ENCODE assay signal across 1 cellular context in genomic region chr11:7575841-7576451, GRCh38.
TF ChIP-seq lines count a peak whose summit lies in the region.

No MANE protein-coding gene starts in this region.

TF ChIP-seq in HepG2, 621 proteins besides CTCF, POLR2A, EP300 and RAD21 (continued from another document and continues in another):
- TF ChIP-seq, protein P1, sequence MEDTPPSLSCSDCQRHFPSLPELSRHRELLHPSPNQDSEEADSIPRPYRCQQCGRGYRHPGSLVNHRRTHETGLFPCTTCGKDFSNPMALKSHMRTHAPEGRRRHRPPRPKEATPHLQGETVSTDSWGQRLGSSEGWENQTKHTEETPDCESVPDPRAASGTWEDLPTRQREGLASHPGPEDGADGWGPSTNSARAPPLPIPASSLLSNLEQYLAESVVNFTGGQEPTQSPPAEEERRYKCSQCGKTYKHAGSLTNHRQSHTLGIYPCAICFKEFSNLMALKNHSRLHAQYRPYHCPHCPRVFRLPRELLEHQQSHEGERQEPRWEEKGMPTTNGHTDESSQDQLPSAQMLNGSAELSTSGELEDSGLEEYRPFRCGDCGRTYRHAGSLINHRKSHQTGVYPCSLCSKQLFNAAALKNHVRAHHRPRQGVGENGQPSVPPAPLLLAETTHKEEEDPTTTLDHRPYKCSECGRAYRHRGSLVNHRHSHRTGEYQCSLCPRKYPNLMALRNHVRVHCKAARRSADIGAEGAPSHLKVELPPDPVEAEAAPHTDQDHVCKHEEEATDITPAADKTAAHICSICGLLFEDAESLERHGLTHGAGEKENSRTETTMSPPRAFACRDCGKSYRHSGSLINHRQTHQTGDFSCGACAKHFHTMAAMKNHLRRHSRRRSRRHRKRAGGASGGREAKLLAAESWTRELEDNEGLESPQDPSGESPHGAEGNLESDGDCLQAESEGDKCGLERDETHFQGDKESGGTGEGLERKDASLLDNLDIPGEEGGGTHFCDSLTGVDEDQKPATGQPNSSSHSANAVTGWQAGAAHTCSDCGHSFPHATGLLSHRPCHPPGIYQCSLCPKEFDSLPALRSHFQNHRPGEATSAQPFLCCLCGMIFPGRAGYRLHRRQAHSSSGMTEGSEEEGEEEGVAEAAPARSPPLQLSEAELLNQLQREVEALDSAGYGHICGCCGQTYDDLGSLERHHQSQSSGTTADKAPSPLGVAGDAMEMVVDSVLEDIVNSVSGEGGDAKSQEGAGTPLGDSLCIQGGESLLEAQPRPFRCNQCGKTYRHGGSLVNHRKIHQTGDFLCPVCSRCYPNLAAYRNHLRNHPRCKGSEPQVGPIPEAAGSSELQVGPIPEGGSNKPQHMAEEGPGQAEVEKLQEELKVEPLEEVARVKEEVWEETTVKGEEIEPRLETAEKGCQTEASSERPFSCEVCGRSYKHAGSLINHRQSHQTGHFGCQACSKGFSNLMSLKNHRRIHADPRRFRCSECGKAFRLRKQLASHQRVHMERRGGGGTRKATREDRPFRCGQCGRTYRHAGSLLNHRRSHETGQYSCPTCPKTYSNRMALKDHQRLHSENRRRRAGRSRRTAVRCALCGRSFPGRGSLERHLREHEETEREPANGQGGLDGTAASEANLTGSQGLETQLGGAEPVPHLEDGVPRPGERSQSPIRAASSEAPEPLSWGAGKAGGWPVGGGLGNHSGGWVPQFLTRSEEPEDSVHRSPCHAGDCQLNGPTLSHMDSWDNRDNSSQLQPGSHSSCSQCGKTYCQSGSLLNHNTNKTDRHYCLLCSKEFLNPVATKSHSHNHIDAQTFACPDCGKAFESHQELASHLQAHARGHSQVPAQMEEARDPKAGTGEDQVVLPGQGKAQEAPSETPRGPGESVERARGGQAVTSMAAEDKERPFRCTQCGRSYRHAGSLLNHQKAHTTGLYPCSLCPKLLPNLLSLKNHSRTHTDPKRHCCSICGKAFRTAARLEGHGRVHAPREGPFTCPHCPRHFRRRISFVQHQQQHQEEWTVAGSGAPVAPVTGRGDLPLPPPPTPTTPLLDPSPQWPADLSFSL (CRISPR knock-in tag; IDR thresholded peaks at IDR 0.05), result no peak
- TF ChIP-seq, protein P2, sequence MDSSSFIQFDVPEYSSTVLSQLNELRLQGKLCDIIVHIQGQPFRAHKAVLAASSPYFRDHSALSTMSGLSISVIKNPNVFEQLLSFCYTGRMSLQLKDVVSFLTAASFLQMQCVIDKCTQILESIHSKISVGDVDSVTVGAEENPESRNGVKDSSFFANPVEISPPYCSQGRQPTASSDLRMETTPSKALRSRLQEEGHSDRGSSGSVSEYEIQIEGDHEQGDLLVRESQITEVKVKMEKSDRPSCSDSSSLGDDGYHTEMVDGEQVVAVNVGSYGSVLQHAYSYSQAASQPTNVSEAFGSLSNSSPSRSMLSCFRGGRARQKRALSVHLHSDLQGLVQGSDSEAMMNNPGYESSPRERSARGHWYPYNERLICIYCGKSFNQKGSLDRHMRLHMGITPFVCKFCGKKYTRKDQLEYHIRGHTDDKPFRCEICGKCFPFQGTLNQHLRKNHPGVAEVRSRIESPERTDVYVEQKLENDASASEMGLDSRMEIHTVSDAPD (CRISPR knock-in tag; IDR thresholded peaks at IDR 0.05), result no peak
- TF ChIP-seq ETV5 (CRISPR knock-in tag; IDR thresholded peaks at IDR 0.05; ENCODE audit: borderline replicate concordance), result no peak
- TF ChIP-seq IKZF5 (CRISPR knock-in tag; IDR thresholded peaks at IDR 0.05), result no peak
- TF ChIP-seq PCBP1 (IDR thresholded peaks at IDR 0.05; ENCODE audit: borderline replicate concordance, low read depth, low read length), result no peak
- no peak for TF ChIP-seq KIAA2018 (CRISPR knock-in tag; IDR thresholded peaks at IDR 0.05; ENCODE audit: borderline replicate concordance)
- no peak for TF ChIP-seq ZNF543 (CRISPR knock-in tag; IDR thresholded peaks at IDR 0.05)
- no peak for TF ChIP-seq ZNF468 (CRISPR knock-in tag; IDR thresholded peaks at IDR 0.05)
- TF ChIP-seq RARA (CRISPR knock-in tag; IDR thresholded peaks at IDR 0.05), result no peak
- TF ChIP-seq BCL3 (CRISPR knock-in tag; IDR thresholded peaks at IDR 0.05), result peak; percentile 58; the same call in 1 of the 2 replicates
- TF ChIP-seq FOXK1 (CRISPR knock-in tag; IDR thresholded peaks at IDR 0.05; ENCODE audit: borderline replicate concordance, low read depth), result no peak
- no peak for TF ChIP-seq ARNT (IDR thresholded peaks at IDR 0.05)
- TF ChIP-seq, protein P3, sequence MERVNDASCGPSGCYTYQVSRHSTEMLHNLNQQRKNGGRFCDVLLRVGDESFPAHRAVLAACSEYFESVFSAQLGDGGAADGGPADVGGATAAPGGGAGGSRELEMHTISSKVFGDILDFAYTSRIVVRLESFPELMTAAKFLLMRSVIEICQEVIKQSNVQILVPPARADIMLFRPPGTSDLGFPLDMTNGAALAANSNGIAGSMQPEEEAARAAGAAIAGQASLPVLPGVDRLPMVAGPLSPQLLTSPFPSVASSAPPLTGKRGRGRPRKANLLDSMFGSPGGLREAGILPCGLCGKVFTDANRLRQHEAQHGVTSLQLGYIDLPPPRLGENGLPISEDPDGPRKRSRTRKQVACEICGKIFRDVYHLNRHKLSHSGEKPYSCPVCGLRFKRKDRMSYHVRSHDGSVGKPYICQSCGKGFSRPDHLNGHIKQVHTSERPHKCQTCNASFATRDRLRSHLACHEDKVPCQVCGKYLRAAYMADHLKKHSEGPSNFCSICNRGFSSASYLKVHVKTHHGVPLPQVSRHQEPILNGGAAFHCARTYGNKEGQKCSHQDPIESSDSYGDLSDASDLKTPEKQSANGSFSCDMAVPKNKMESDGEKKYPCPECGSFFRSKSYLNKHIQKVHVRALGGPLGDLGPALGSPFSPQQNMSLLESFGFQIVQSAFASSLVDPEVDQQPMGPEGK (CRISPR knock-in tag; IDR thresholded peaks at IDR 0.05), result peak; percentile 10; the same call in 1 of the 2 replicates
- no peak for TF ChIP-seq ZNF850 (CRISPR knock-in tag; conservative IDR thresholded peaks at IDR 0.05)
- TF ChIP-seq, protein P4, sequence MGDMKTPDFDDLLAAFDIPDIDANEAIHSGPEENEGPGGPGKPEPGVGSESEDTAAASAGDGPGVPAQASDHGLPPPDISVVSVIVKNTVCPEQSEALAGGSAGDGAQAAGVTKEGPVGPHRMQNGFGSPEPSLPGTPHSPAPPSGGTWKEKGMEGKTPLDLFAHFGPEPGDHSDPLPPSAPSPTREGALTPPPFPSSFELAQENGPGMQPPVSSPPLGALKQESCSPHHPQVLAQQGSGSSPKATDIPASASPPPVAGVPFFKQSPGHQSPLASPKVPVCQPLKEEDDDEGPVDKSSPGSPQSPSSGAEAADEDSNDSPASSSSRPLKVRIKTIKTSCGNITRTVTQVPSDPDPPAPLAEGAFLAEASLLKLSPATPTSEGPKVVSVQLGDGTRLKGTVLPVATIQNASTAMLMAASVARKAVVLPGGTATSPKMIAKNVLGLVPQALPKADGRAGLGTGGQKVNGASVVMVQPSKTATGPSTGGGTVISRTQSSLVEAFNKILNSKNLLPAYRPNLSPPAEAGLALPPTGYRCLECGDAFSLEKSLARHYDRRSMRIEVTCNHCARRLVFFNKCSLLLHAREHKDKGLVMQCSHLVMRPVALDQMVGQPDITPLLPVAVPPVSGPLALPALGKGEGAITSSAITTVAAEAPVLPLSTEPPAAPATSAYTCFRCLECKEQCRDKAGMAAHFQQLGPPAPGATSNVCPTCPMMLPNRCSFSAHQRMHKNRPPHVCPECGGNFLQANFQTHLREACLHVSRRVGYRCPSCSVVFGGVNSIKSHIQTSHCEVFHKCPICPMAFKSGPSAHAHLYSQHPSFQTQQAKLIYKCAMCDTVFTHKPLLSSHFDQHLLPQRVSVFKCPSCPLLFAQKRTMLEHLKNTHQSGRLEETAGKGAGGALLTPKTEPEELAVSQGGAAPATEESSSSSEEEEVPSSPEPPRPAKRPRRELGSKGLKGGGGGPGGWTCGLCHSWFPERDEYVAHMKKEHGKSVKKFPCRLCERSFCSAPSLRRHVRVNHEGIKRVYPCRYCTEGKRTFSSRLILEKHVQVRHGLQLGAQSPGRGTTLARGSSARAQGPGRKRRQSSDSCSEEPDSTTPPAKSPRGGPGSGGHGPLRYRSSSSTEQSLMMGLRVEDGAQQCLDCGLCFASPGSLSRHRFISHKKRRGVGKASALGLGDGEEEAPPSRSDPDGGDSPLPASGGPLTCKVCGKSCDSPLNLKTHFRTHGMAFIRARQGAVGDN (CRISPR knock-in tag; IDR thresholded peaks at IDR 0.05), result peak; percentile 90
- TF ChIP-seq NR2F2 (IDR thresholded peaks at IDR 0.05; ENCODE audit: borderline replicate concordance, low read depth), result no peak
- TF ChIP-seq, protein P5, sequence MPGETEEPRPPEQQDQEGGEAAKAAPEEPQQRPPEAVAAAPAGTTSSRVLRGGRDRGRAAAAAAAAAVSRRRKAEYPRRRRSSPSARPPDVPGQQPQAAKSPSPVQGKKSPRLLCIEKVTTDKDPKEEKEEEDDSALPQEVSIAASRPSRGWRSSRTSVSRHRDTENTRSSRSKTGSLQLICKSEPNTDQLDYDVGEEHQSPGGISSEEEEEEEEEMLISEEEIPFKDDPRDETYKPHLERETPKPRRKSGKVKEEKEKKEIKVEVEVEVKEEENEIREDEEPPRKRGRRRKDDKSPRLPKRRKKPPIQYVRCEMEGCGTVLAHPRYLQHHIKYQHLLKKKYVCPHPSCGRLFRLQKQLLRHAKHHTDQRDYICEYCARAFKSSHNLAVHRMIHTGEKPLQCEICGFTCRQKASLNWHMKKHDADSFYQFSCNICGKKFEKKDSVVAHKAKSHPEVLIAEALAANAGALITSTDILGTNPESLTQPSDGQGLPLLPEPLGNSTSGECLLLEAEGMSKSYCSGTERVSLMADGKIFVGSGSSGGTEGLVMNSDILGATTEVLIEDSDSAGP (CRISPR knock-in tag; IDR thresholded peaks at IDR 0.05; ENCODE audit: borderline replicate concordance), result peak; percentile 32; the same call in 1 of the 2 replicates
- no peak for TF ChIP-seq PHF5A (CRISPR knock-in tag; IDR thresholded peaks at IDR 0.05; ENCODE audit: low read depth, unreplicated experiment)
- TF ChIP-seq FOXP1 (IDR thresholded peaks at IDR 0.05), result no peak
- TF ChIP-seq FOXP1 (CRISPR knock-in tag; IDR thresholded peaks at IDR 0.05), result no peak
- TF ChIP-seq HOXD1 (CRISPR knock-in tag; IDR thresholded peaks at IDR 0.05), result no peak
